In genomic region chr21:44510508-44511218, GRCh38 we compare ENCODE assay signal across 8 cellular contexts. TPM values are rescaled to one million over a fixed set of nuclear protein-coding genes. Genes with fewer than 3 reads are reported as not detected.
DNase-seq lines count a peak whose midpoint lies in the region; ATAC-seq, FAIRE-seq and TF ChIP-seq lines count a peak whose summit lies in the region.

No MANE protein-coding gene starts in this region.

- no peaks in the 10 kb centered on the region; a peak in 1 of 5 replicates for H3K27me3 ChIP-seq in HepG2 (ENCODE audit: control insufficient read depth in 1 of 2, insufficient read depth in 2 of 2, low read length in 2 of 2)

- peak overlapping the region; percentile 45 for H3K27ac ChIP-seq in HepG2 (ENCODE audit: extremely low read length, insufficient read depth, low read length)

- no peak overlapping the region for H3K9ac ChIP-seq in HepG2 (ENCODE audit: insufficient read depth, low read depth, low read length)

- TF ChIP-seq CTCF in HepG2 (CRISPR knock-in tag; IDR thresholded peaks at IDR 0.05): peak; percentile 98

- CTCF ChIA-PET in HepG2 (lab: Yijun Ruan, JAX; ENCODE audit: low intra/inter-chr PET ratio, low total read pairs): interaction anchor here (2.0 kb wide), 1 partner anchor 283 kb away, joined by 14 read pairs; no protein-coding TSS in a partner anchor

- no peak for TF ChIP-seq EP300 in HepG2 (IDR thresholded peaks at IDR 0.05; ENCODE audit: low read depth in 2 of 2, low read length in 2 of 2)
- no peak for TF ChIP-seq EP300 in HepG2 (CRISPR knock-in tag; IDR thresholded peaks at IDR 0.05; ENCODE audit: borderline replicate concordance)

- H3K4me1 ChIP-seq in HepG2 (ENCODE audit: insufficient read depth, low read length): peaks cover 63% of the 10 kb centered on the region

- peaks cover 14 to 19% of the 10 kb centered on the region in 2 experiments for H3K36me3 ChIP-seq in HepG2 (replicated peaks in 1 of 2; ENCODE audit: control insufficient read depth in 1 of 2, insufficient read depth in 2 of 2, low read length in 2 of 2)

- peak; percentile 48 for FAIRE-seq in HepG2 (lab: Jason Lieb, UNC)

- H3K9me3 ChIP-seq in HepG2 (ENCODE audit: low read length): no peaks in the 10 kb centered on the region

- H3K79me2 ChIP-seq in HepG2 (ENCODE audit: insufficient read depth, low read length): peaks cover 25% of the 10 kb centered on the region

- peak overlapping the region; percentile 57 for H3K4me2 ChIP-seq in HepG2 (ENCODE audit: low read depth, low read length)

- peak; percentile 35 for DNase-seq in NCI-H146 (lab: John Stamatoyannopoulos, UW)
- DNase-seq in NCI-H146 treated with DMSO at 0.1 percent for 48 hours (lab: John Stamatoyannopoulos, UW; ENCODE audit: unreplicated experiment): no peak
- DNase-seq in NCI-H2196 (lab: John Stamatoyannopoulos, UW; ENCODE audit: unreplicated experiment): peak; percentile 87
- peak; percentile 77 to 78 for DNase-seq in activated CD4-positive, alpha-beta T cell treated with anti-CD3 and anti-CD28 coated beads for 4 hours
- DNase-seq in cerebellum (ENCODE audit: low spot score): peak; percentile 8
- DNase-seq in HepG2 (ENCODE audit: low spot score): peak; percentile 57
- peak; percentile 61 for DNase-seq in stimulated activated CD8-positive, alpha-beta memory T cell treated with anti-CD3 and anti-CD28 coated beads, Interleukin-15, amount 100 ng/mL, for 1 hour (ENCODE audit: low read depth)
- DNase-seq in inferior parietal cortex (ENCODE audit: extremely low spot score): no peak

- POLR2A ChIA-PET in HepG2 (lab: Yijun Ruan, JAX): interaction anchor here (0.6 to 1.6 kb wide), 3 partner anchors 27 to 283 kb away, joined by 3 to 4 read pairs (median 3); no protein-coding TSS in a partner anchor

- in situ Hi-C loops in HepG2 (cut with HindIII; ENCODE audit: extremely low pct_ligation_motif_present, low pct_unique_long_range_greater_than_20kb): no loop called here

- H4K20me1 ChIP-seq in HepG2 (ENCODE audit: insufficient read depth, low read length): no peaks in the 10 kb centered on the region

- no peak overlapping the region for H2AFZ ChIP-seq in HepG2 (ENCODE audit: low read length)

- intact Hi-C loops in HepG2 (cut with micrococcal nuclease; ENCODE audit: unreplicated experiment): loop anchor here (5.0 kb wide), 1 partner anchor 232 kb away; no protein-coding TSS in a partner anchor

- ATAC-seq in HepG2: peak; percentile 47

- no peak for TF ChIP-seq POLR2A in HepG2 (IDR thresholded peaks at IDR 0.05; ENCODE audit: insufficient read depth in 1 of 2, low read depth in 2 of 2, low read length in 2 of 2)

- 31% methylated on average over 23 of the region's 36 CpGs for WGBS in HepG2 (ENCODE audit: low lambda C conversion rate)

- H3K4me3 ChIP-seq in HepG2 (replicated peaks in 1 of 3; ENCODE audit: insufficient read depth in 1 of 3, low read depth in 2 of 3, low read length in 3 of 3): peak overlapping the region in 1 of 3 experiments; percentile 23; a peak in 1 of 6 replicates

- TF ChIP-seq RAD21 in HepG2 (CRISPR knock-in tag; IDR thresholded peaks at IDR 0.05): peak; percentile 95

- no TSS peak for BruUV-seq in HepG2 (replicated peaks; lab: Mats Ljungman, UMichigan)

RNA-seq across cellular contexts. Expression of gene KRTAP10-1, which starts 29.3 kb away (rescaled TPM):
- total RNA-seq in cerebellum: not detected
- not detected in 2 replicates for total RNA-seq in HepG2 (2016; rRNA removed; fragmentation: Illumina TruSeq; extraction: Trizol)
- not detected in 2 replicates for total RNA-seq in HepG2 (2016; cell fraction: cytosol; rRNA removed; fragmentation: Illumina TruSeq; extraction: Trizol; ENCODE audit: low read depth)
- total RNA-seq in HepG2 (2016; cell fraction: insoluble cytoplasmic fraction; rRNA removed; fragmentation: Illumina TruSeq; extraction: Trizol): not detected in 2 replicates
- total RNA-seq in HepG2 (2016; cell fraction: membrane; rRNA removed; fragmentation: Illumina TruSeq; extraction: Trizol): not detected in 2 replicates
- total RNA-seq in HepG2 (2016; cell fraction: nucleus; rRNA removed; fragmentation: Illumina TruSeq; extraction: Trizol): not detected in 2 replicates
- polyA plus RNA-seq in HepG2 (2011; rRNA removed): not detected in 2 replicates
- not detected in 2 replicates for polyA plus RNA-seq in HepG2 (2011; cell fraction: cytosol; rRNA removed)
- not detected in 2 replicates for polyA plus RNA-seq in HepG2 (2011; cell fraction: nucleus; rRNA removed)
- polyA plus RNA-seq in HepG2 (2012): not detected in 2 replicates
- polyA plus RNA-seq in HepG2 (2016; cell fraction: cytosol; fragmentation: Illumina TruSeq; extraction: Trizol; ENCODE audit: low read depth): not detected in 2 replicates
- polyA plus RNA-seq in HepG2 (2016; cell fraction: insoluble cytoplasmic fraction; fragmentation: Illumina TruSeq; extraction: Trizol; ENCODE audit: low read depth): not detected in 2 replicates
- not detected in 2 replicates for polyA plus RNA-seq in HepG2 (2016; cell fraction: membrane; fragmentation: Illumina TruSeq; extraction: Trizol; ENCODE audit: low read depth)
- polyA plus RNA-seq in HepG2 (2016; cell fraction: nucleus; fragmentation: Illumina TruSeq; extraction: Trizol; ENCODE audit: insufficient read depth, low read depth): not detected in 2 replicates
- 0.16 TPM in 1 of 2 replicates, not detected in the other for polyA minus RNA-seq in HepG2 (2011; rRNA and poly(A)+ RNA removed; ENCODE audit: low replicate concordance)
- not detected in 2 replicates for polyA minus RNA-seq in HepG2 (2011; cell fraction: cytosol; rRNA and poly(A)+ RNA removed)
- not detected in 2 replicates for polyA minus RNA-seq in HepG2 (2011; cell fraction: nucleus; rRNA and poly(A)+ RNA removed)

RNA-seq across cellular contexts. Expression of gene KRTAP10-2, which starts 40.6 kb away (rescaled TPM):
- total RNA-seq in cerebellum: not detected
- not detected in 2 replicates for total RNA-seq in HepG2 (2016; rRNA removed; fragmentation: Illumina TruSeq; extraction: Trizol)
- total RNA-seq in HepG2 (2016; cell fraction: cytosol; rRNA removed; fragmentation: Illumina TruSeq; extraction: Trizol; ENCODE audit: low read depth): not detected in 2 replicates
- total RNA-seq in HepG2 (2016; cell fraction: insoluble cytoplasmic fraction; rRNA removed; fragmentation: Illumina TruSeq; extraction: Trizol): not detected in 2 replicates
- not detected in 2 replicates for total RNA-seq in HepG2 (2016; cell fraction: membrane; rRNA removed; fragmentation: Illumina TruSeq; extraction: Trizol)
- not detected in 2 replicates for total RNA-seq in HepG2 (2016; cell fraction: nucleus; rRNA removed; fragmentation: Illumina TruSeq; extraction: Trizol)
- not detected in 2 replicates for polyA plus RNA-seq in HepG2 (2011; rRNA removed)
- not detected in 2 replicates for polyA plus RNA-seq in HepG2 (2011; cell fraction: cytosol; rRNA removed)
- 0.14 TPM in 1 of 2 replicates, not detected in the other for polyA plus RNA-seq in HepG2 (2011; cell fraction: nucleus; rRNA removed)
- not detected in 2 replicates for polyA plus RNA-seq in HepG2 (2012)
- polyA plus RNA-seq in HepG2 (2016; cell fraction: cytosol; fragmentation: Illumina TruSeq; extraction: Trizol; ENCODE audit: low read depth): not detected in 2 replicates
- polyA plus RNA-seq in HepG2 (2016; cell fraction: insoluble cytoplasmic fraction; fragmentation: Illumina TruSeq; extraction: Trizol; ENCODE audit: low read depth): not detected in 2 replicates
- polyA plus RNA-seq in HepG2 (2016; cell fraction: membrane; fragmentation: Illumina TruSeq; extraction: Trizol; ENCODE audit: low read depth): not detected in 2 replicates
- polyA plus RNA-seq in HepG2 (2016; cell fraction: nucleus; fragmentation: Illumina TruSeq; extraction: Trizol; ENCODE audit: insufficient read depth, low read depth): not detected in 2 replicates
- polyA minus RNA-seq in HepG2 (2011; rRNA and poly(A)+ RNA removed; ENCODE audit: low replicate concordance): not detected in 2 replicates
- not detected in 2 replicates for polyA minus RNA-seq in HepG2 (2011; cell fraction: cytosol; rRNA and poly(A)+ RNA removed)
- not detected in 2 replicates for polyA minus RNA-seq in HepG2 (2011; cell fraction: nucleus; rRNA and poly(A)+ RNA removed)

RNA-seq across cellular contexts. Expression of gene KRTAP10-3, which starts 47.9 kb away (rescaled TPM):
- total RNA-seq in cerebellum: not detected
- total RNA-seq in HepG2 (2016; rRNA removed; fragmentation: Illumina TruSeq; extraction: Trizol): not detected in 2 replicates
- not detected in 2 replicates for total RNA-seq in HepG2 (2016; cell fraction: cytosol; rRNA removed; fragmentation: Illumina TruSeq; extraction: Trizol; ENCODE audit: low read depth)
- total RNA-seq in HepG2 (2016; cell fraction: insoluble cytoplasmic fraction; rRNA removed; fragmentation: Illumina TruSeq; extraction: Trizol): not detected in 2 replicates
- not detected in 2 replicates for total RNA-seq in HepG2 (2016; cell fraction: membrane; rRNA removed; fragmentation: Illumina TruSeq; extraction: Trizol)
- total RNA-seq in HepG2 (2016; cell fraction: nucleus; rRNA removed; fragmentation: Illumina TruSeq; extraction: Trizol): not detected in 2 replicates
- not detected in 2 replicates for polyA plus RNA-seq in HepG2 (2011; rRNA removed)
- not detected in 2 replicates for polyA plus RNA-seq in HepG2 (2011; cell fraction: cytosol; rRNA removed)
- polyA plus RNA-seq in HepG2 (2011; cell fraction: nucleus; rRNA removed): not detected in 2 replicates
- not detected in 2 replicates for polyA plus RNA-seq in HepG2 (2012)
- polyA plus RNA-seq in HepG2 (2016; cell fraction: cytosol; fragmentation: Illumina TruSeq; extraction: Trizol; ENCODE audit: low read depth): not detected in 2 replicates
- not detected in 2 replicates for polyA plus RNA-seq in HepG2 (2016; cell fraction: insoluble cytoplasmic fraction; fragmentation: Illumina TruSeq; extraction: Trizol; ENCODE audit: low read depth)
- polyA plus RNA-seq in HepG2 (2016; cell fraction: membrane; fragmentation: Illumina TruSeq; extraction: Trizol; ENCODE audit: low read depth): not detected in 2 replicates
- not detected in 2 replicates for polyA plus RNA-seq in HepG2 (2016; cell fraction: nucleus; fragmentation: Illumina TruSeq; extraction: Trizol; ENCODE audit: insufficient read depth, low read depth)
- not detected in 2 replicates for polyA minus RNA-seq in HepG2 (2011; rRNA and poly(A)+ RNA removed; ENCODE audit: low replicate concordance)
- not detected in 2 replicates for polyA minus RNA-seq in HepG2 (2011; cell fraction: cytosol; rRNA and poly(A)+ RNA removed)
- polyA minus RNA-seq in HepG2 (2011; cell fraction: nucleus; rRNA and poly(A)+ RNA removed): not detected in 2 replicates

RNA-seq across cellular contexts. Expression of gene LRRC3, which starts 55.4 kb away (rescaled TPM):
- total RNA-seq in cerebellum: 6.4 TPM
- 3.9 and 4.8 TPM in 2 replicates for total RNA-seq in HepG2 (2016; rRNA removed; fragmentation: Illumina TruSeq; extraction: Trizol)
- 0.97 and 1.1 TPM in 2 replicates for total RNA-seq in HepG2 (2016; cell fraction: cytosol; rRNA removed; fragmentation: Illumina TruSeq; extraction: Trizol; ENCODE audit: low read depth)
- 3.1 and 4.8 TPM in 2 replicates for total RNA-seq in HepG2 (2016; cell fraction: insoluble cytoplasmic fraction; rRNA removed; fragmentation: Illumina TruSeq; extraction: Trizol)
- total RNA-seq in HepG2 (2016; cell fraction: membrane; rRNA removed; fragmentation: Illumina TruSeq; extraction: Trizol): 3.5 and 4.4 TPM in 2 replicates
- 5.2 and 5.7 TPM in 2 replicates for total RNA-seq in HepG2 (2016; cell fraction: nucleus; rRNA removed; fragmentation: Illumina TruSeq; extraction: Trizol)
- polyA plus RNA-seq in HepG2 (2011; rRNA removed): 16.5 and 24.3 TPM in 2 replicates
- 17.5 and 19.8 TPM in 2 replicates for polyA plus RNA-seq in HepG2 (2011; cell fraction: cytosol; rRNA removed)
- polyA plus RNA-seq in HepG2 (2011; cell fraction: nucleus; rRNA removed): 25.9 and 31.8 TPM in 2 replicates
- 24.1 and 27.1 TPM in 2 replicates for polyA plus RNA-seq in HepG2 (2012)
- 0.99 and 1.3 TPM in 2 replicates for polyA plus RNA-seq in HepG2 (2016; cell fraction: cytosol; fragmentation: Illumina TruSeq; extraction: Trizol; ENCODE audit: low read depth)
- polyA plus RNA-seq in HepG2 (2016; cell fraction: insoluble cytoplasmic fraction; fragmentation: Illumina TruSeq; extraction: Trizol; ENCODE audit: low read depth): 4.4 and 5.5 TPM in 2 replicates
- 2.9 and 3.4 TPM in 2 replicates for polyA plus RNA-seq in HepG2 (2016; cell fraction: membrane; fragmentation: Illumina TruSeq; extraction: Trizol; ENCODE audit: low read depth)
- polyA plus RNA-seq in HepG2 (2016; cell fraction: nucleus; fragmentation: Illumina TruSeq; extraction: Trizol; ENCODE audit: insufficient read depth, low read depth): 10.0 TPM in 2 replicates
- polyA minus RNA-seq in HepG2 (2011; rRNA and poly(A)+ RNA removed; ENCODE audit: low replicate concordance): 3.8 and 34.5 TPM in 2 replicates
- polyA minus RNA-seq in HepG2 (2011; cell fraction: cytosol; rRNA and poly(A)+ RNA removed): 16.0 and 20.9 TPM in 2 replicates
- polyA minus RNA-seq in HepG2 (2011; cell fraction: nucleus; rRNA and poly(A)+ RNA removed): 10.4 and 13.4 TPM in 2 replicates

Comparison
In these comparisons a context has a peak if more than half of its experiments do, and no peak if none do; other contexts are left out.
1. DNase-seq: peak in NCI-H146 (single experiment), NCI-H2196 (single experiment), activated CD4-positive, alpha-beta T cell treated with anti-CD3 and anti-CD28 coated beads for 4 hours (2 of 2), cerebellum (single experiment), HepG2 (single experiment) and stimulated activated CD8-positive, alpha-beta memory T cell treated with anti-CD3 and anti-CD28 coated beads, Interleukin-15, amount 100 ng/mL, for 1 hour (single experiment); none in NCI-H146 treated with DMSO at 0.1 percent for 48 hours (single experiment) and inferior parietal cortex (single experiment).